ENCODE assay signal across 8 cellular contexts in genomic region chr5:103041071-103041676, GRCh38.
A peak's percentile ranks its signal among the peaks of the same experiment; 100 is the strongest.
DNase-seq lines count a peak whose midpoint lies in the region; ATAC-seq and TF ChIP-seq lines count a peak whose summit lies in the region.

No MANE protein-coding gene starts in this region.

- no peaks in the 10 kb centered on the region for H3K4me1 Mint-ChIP-seq in activated T-cell treated with anti-CD3 and anti-CD28 coated beads, Interleukin-2, amount 50 U/mL, for 24 hours (ENCODE audit: low read depth)
- H3K4me1 Mint-ChIP-seq in effector memory CD8-positive, alpha-beta T cell (ENCODE audit: low read depth in 2 of 2), result no peaks in the 10 kb centered on the region

- no peak overlapping the region for H3K4me3 Mint-ChIP-seq in activated T-cell treated with anti-CD3 and anti-CD28 coated beads, Interleukin-2, amount 50 U/mL, for 24 hours
- no peak overlapping the region for H3K4me3 Mint-ChIP-seq in effector memory CD8-positive, alpha-beta T cell

- H3K27me3 Mint-ChIP-seq in activated T-cell treated with anti-CD3 and anti-CD28 coated beads, Interleukin-2, amount 50 U/mL, for 24 hours, result peaks cover 13% of the 10 kb centered on the region
- H3K27me3 Mint-ChIP-seq in effector memory CD8-positive, alpha-beta T cell, result peaks cover 22 to 37% of the 10 kb centered on the region in 2 donors

- H3K36me3 ChIP-seq in osteoblast (ENCODE audit: insufficient read depth, low read length), result no peaks in the 10 kb centered on the region

- no peaks in the 10 kb centered on the region for H4K20me1 ChIP-seq in osteoblast (ENCODE audit: insufficient read depth, low read length)

- H3K4me1 ChIP-seq in osteoblast (ENCODE audit: insufficient read depth, low read length), result no peaks in the 10 kb centered on the region

- H3K27ac Mint-ChIP-seq in activated T-cell treated with anti-CD3 and anti-CD28 coated beads, Interleukin-2, amount 50 U/mL, for 24 hours, result no peak overlapping the region
- H3K27ac Mint-ChIP-seq in effector memory CD8-positive, alpha-beta T cell, result no peak overlapping the region

- peak; percentile 60 for ATAC-seq in GM19351 (IDR thresholded peaks at IDR 0.05; ENCODE audit: unreplicated experiment)
- ATAC-seq in effector memory CD8-positive, alpha-beta T cell (replicated peaks), result no peak

- H3K4me2 ChIP-seq in osteoblast (ENCODE audit: insufficient read depth, low read length), result peak overlapping the region; percentile 42

- H3K36me3 Mint-ChIP-seq in activated T-cell treated with anti-CD3 and anti-CD28 coated beads, Interleukin-2, amount 50 U/mL, for 24 hours (ENCODE audit: low read depth), result no peaks in the 10 kb centered on the region
- no peaks in the 10 kb centered on the region for H3K36me3 Mint-ChIP-seq in effector memory CD8-positive, alpha-beta T cell (ENCODE audit: insufficient read depth)

- H3K4me3 ChIP-seq in coronary artery (peak overlapping the region; percentile 11), osteoblast (ENCODE audit: insufficient read depth, low read length) (no peak overlapping the region)

- TF ChIP-seq CTCF in coronary artery (IDR thresholded peaks at IDR 0.05), result peak; percentile 49
- peak; percentile 66 for TF ChIP-seq CTCF in osteoblast (IDR thresholded peaks at IDR 0.05; ENCODE audit: extremely low read depth, low read depth, low read length)

- DNase-seq in AG08395 (ENCODE audit: low spot score), result peak; percentile 26
- DNase-seq in NCI-H510A (lab: John Stamatoyannopoulos, UW), result peak; percentile 3
- no peak for DNase-seq in coronary artery (ENCODE audit: low spot score)
- DNase-seq in osteoblast (ENCODE audit: insufficient read length, low spot score, missing footprints), result peak; percentile 54
- no peak for DNase-seq in activated T-cell treated with anti-CD3 and anti-CD28 coated beads, Interleukin-2, amount 50 U/mL, for 24 hours
- no peak for DNase-seq in effector memory CD8-positive, alpha-beta T cell
- DNase-seq in stimulated activated CD4-positive, alpha-beta T cell treated with anti-CD3 and anti-CD28 coated beads, Interleukin-4, amount 100 ng/mL, for 1 hour, result no peak

- H3K79me2 ChIP-seq in osteoblast (ENCODE audit: insufficient read depth, low read length), result no peaks in the 10 kb centered on the region

- no peak overlapping the region for H3K27ac ChIP-seq in coronary artery
- H3K27ac ChIP-seq in osteoblast (ENCODE audit: low read depth, low read length), result no peak overlapping the region

- peak overlapping the region; percentile 27 for H2AFZ ChIP-seq in osteoblast (ENCODE audit: low read length)

- no peaks in the 10 kb centered on the region for H3K9me3 Mint-ChIP-seq in activated T-cell treated with anti-CD3 and anti-CD28 coated beads, Interleukin-2, amount 50 U/mL, for 24 hours
- no peaks in the 10 kb centered on the region for H3K9me3 Mint-ChIP-seq in effector memory CD8-positive, alpha-beta T cell

- no peaks in the 10 kb centered on the region for H3K9me3 ChIP-seq in osteoblast (ENCODE audit: low read depth, low read length)

- no peaks in the 10 kb centered on the region for H3K27me3 ChIP-seq in osteoblast (ENCODE audit: insufficient read depth, low read length)

Comparison
In these comparisons a context has a peak if more than half of its experiments do, and no peak if none do; other contexts are left out.
1. DNase-seq: peak in AG08395 (single experiment), NCI-H510A (single experiment) and osteoblast (single experiment); none in coronary artery (single experiment), activated T-cell treated with anti-CD3 and anti-CD28 coated beads, Interleukin-2, amount 50 U/mL, for 24 hours (single experiment), effector memory CD8-positive, alpha-beta T cell (0 of 3) and stimulated activated CD4-positive, alpha-beta T cell treated with anti-CD3 and anti-CD28 coated beads, Interleukin-4, amount 100 ng/mL, for 1 hour (single experiment).